In the genomic region with DNA sequence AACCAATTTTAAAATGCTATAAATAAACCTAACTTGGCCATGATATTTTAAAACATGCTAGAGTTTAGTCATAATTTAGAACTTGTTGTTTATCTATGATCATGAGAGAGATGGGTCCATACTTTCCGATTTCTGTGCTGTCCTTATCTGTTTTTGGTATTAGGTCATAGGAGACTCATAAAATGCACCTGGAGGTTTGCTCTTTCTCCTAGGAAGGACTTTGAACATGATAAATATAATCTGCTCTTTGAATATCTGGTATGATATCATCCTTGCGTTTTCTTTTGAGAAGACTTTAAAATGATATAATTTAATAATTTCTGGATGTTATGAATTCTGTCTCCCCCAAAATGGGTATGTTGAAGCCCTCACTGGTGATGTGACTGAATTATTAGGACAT, we compare ENCODE assay signal across 39 cellular contexts. TPM values are rescaled to one million over a fixed set of nuclear protein-coding genes. Genes with fewer than 3 reads are reported as not detected.
"Had no signal": no experiment of that assay in that cellular context is flagged by ENCODE, and none has a peak within 500 bp of the region (broad histone marks: within the 10 kb centered on the region; RNA-seq: fewer than 3 reads in every experiment).

No MANE protein-coding gene starts in this region.

- H3K27me3 ChIP-seq: MG63 had no signal

- H3K27ac ChIP-seq: KMS-11 had no signal

- H3K9me3 ChIP-seq: MG63 had no signal

- H3K4me3 ChIP-seq: MG63 had no signal

- DNase-seq: Karpas-422, Kasumi-1, KBM-7, KG1, MG63, MM.1S, MV-4-11, NCI-H1048, NCI-H1092, NCI-H1092 treated with DMSO at 0.1 percent for 48 hours, NCI-H1105, NCI-H1105 treated with DMSO at 0.1 percent for 48 hours, NCI-H1417, NCI-H1417 treated with DMSO at 0.1 percent for 48 hours, NCI-H1436, NCI-H1436 treated with DMSO at 0.1 percent for 48 hours, NCI-H146, NCI-H1694, NCI-H1694 treated with DMSO at 0.1 percent for 48 hours, NCI-H187, NCI-H187 treated with DMSO at 0.1 percent for 48 hours, NCI-H1930, NCI-H2029, NCI-H2029 treated with DMSO at 0.1 percent for 48 hours, NCI-H2081, NCI-H2081 treated with DMSO at 0.1 percent for 48 hours, NCI-H2107, NCI-H2171, NCI-H2171 treated with DMSO at 0.1 percent for 48 hours, NCI-H2227 treated with DMSO at 0.1 percent for 48 hours, NCI-H226, NCI-H345, NCI-H446, NCI-H446 treated with DMSO at 0.1 percent for 48 hours had no signal

- H3K36me3 ChIP-seq: MG63 had no signal

RNA-seq across cellular contexts. Expression of a gene that starts 9.0 kb away (rescaled TPM):
- total RNA-seq: LHCN-M2, M059J, MCF 10A, NCI-H460 had no signal
